In genomic region chr3:52438104-52438376, GRCh38 we compare ENCODE assay signal across 17 cellular contexts. TPM values are rescaled to one million over a fixed set of nuclear protein-coding genes. Genes with fewer than 3 reads are reported as not detected.
A peak's percentile ranks its signal among the peaks of the same experiment; 100 is the strongest.
DNase-seq lines count a peak whose midpoint lies in the region; ATAC-seq, FAIRE-seq and TF ChIP-seq lines count a peak whose summit lies in the region.
"Had no signal": no experiment of that assay in that cellular context is flagged by ENCODE, and none has a peak within 500 bp of the region (broad histone marks: within the 10 kb centered on the region; RNA-seq: fewer than 3 reads in every experiment).

No MANE protein-coding gene starts in this region.

- WGBS in mammary epithelial cell (ENCODE audit: low coverage, missing lambda C conversion rate): 38% methylated on average over 2 of the region's 6 CpGs
- WGBS in gastroesophageal sphincter (ENCODE audit: low coverage in 1 of 2), 2 donors: 89% methylated on average over 3 of the region's 6 CpGs; no CpG with 5 or more reads in 1 of the 2 donors

- H3K27me3 ChIP-seq in breast epithelium (no peaks in the 10 kb centered on the region), mammary epithelial cell (ENCODE audit: insufficient read depth, low read length) (no peaks in the 10 kb centered on the region), keratinocyte (ENCODE audit: control insufficient read depth, extremely low read depth, insufficient read depth, low read length) (no peaks in the 10 kb centered on the region), gastroesophageal sphincter (no peaks in the 10 kb centered on the region)

- peak overlapping the region; percentile 38 to 85 for H3K27ac ChIP-seq in breast epithelium
- no peak overlapping the region for H3K27ac ChIP-seq in mammary epithelial cell (ENCODE audit: insufficient read depth, low read depth, low read length)
- no peak overlapping the region for H3K27ac ChIP-seq in keratinocyte (ENCODE audit: control insufficient read depth, insufficient read depth, low read length)
- H3K27ac ChIP-seq in gastroesophageal sphincter: no peak overlapping the region
- H3K27ac ChIP-seq: BLaER1, HL-60 had no signal

- no peak for ATAC-seq in gastroesophageal sphincter
- no peak for ATAC-seq in HG03439 (IDR thresholded peaks at IDR 0.05; ENCODE audit: unreplicated experiment)
- ATAC-seq in GM19351 (IDR thresholded peaks at IDR 0.05; ENCODE audit: unreplicated experiment): no peak
- ATAC-seq: GM12878 had no signal

- H3K27ac Mint-ChIP-seq in MCF 10A (ENCODE audit: low read depth, unreplicated experiment): no peak overlapping the region
- H3K27ac Mint-ChIP-seq: CD4-positive, alpha-beta T cell had no signal

- no peaks in the 10 kb centered on the region for H3K79me2 ChIP-seq in mammary epithelial cell (ENCODE audit: insufficient read depth, low read length)
- H3K79me2 ChIP-seq in keratinocyte (ENCODE audit: control insufficient read depth, insufficient read depth, low read length): no peaks in the 10 kb centered on the region

- DNase-seq in breast epithelium (ENCODE audit: low spot score in 2 of 2) (no peak), MCF 10A (ENCODE audit: unreplicated experiment) (no peak), mammary epithelial cell (no peak), keratinocyte (ENCODE audit: low read depth, low spot score) (no peak)
- DNase-seq: AML-193; Calu3; CD4-positive, alpha-beta T cell; DMS 273 treated with DMSO at 0.1 percent for 48 hours had no signal

- no peak overlapping the region for H3K9ac ChIP-seq in mammary epithelial cell (ENCODE audit: insufficient read depth, low read length)
- H3K9ac ChIP-seq in keratinocyte (ENCODE audit: control insufficient read depth, extremely low read depth, insufficient read depth, low read length): no peak overlapping the region
- H3K9ac ChIP-seq: BLaER1 had no signal

- no peak for FAIRE-seq in keratinocyte (lab: Jason Lieb, UNC)
- FAIRE-seq: GM12878, H1 had no signal

- CTCF ChIA-PET in MCF 10A (lab: Yijun Ruan, JAX): interaction anchor here (5.5 to 17.8 kb wide), 2 partner anchors 8 to 9 kb away, joined by 35 to 278 read pairs; partner anchors contain the start of gene SEMA3G
- CTCF ChIA-PET in mammary epithelial cell (lab: Charles Lee; ENCODE audit: low non-redundant PET): no interaction called here

- H3K4me1 ChIP-seq in breast epithelium: peaks cover 9 to 10% of the 10 kb centered on the region in 2 donors
- H3K4me1 ChIP-seq in mammary epithelial cell (ENCODE audit: insufficient read depth, low read length): peaks cover 25% of the 10 kb centered on the region
- H3K4me1 ChIP-seq in keratinocyte (ENCODE audit: control insufficient read depth, extremely low read depth, insufficient read depth, low read length): peaks cover 22% of the 10 kb centered on the region
- peaks cover 0 to 8% (median 0%) of the 10 kb centered on the region in 3 donors for H3K4me1 ChIP-seq in gastroesophageal sphincter
- H3K4me1 ChIP-seq: HAP-1 had no signal

- H3K36me3 Mint-ChIP-seq in MCF 10A (ENCODE audit: insufficient read depth, unreplicated experiment): no peaks in the 10 kb centered on the region

- H3K4me3 Mint-ChIP-seq in MCF 10A (ENCODE audit: unreplicated experiment): no peak overlapping the region
- H3K4me3 Mint-ChIP-seq: CD4-positive, alpha-beta T cell had no signal

- peak overlapping the region; percentile 85 for H2AFZ ChIP-seq in mammary epithelial cell (ENCODE audit: low read depth, low read length)
- H2AFZ ChIP-seq in keratinocyte (ENCODE audit: control insufficient read depth, low read length): peak overlapping the region; percentile 74

- H3K4me2 ChIP-seq in mammary epithelial cell (ENCODE audit: insufficient read depth, low read depth, low read length): peak overlapping the region; percentile 68
- H3K4me2 ChIP-seq in keratinocyte (ENCODE audit: control insufficient read depth, extremely low read depth, insufficient read depth, low read depth, low read length): peak overlapping the region; percentile 51

- dilution Hi-C loops in mammary epithelial cell (cut with HindIII; ENCODE audit: low sequenced_read_pairs) (no loop called here), keratinocyte (cut with MboI; ENCODE audit: extremely low pct_ligation_motif_present, low sequenced_read_pairs) (no loop called here)

- H3K36me3 ChIP-seq in breast epithelium: no peaks in the 10 kb centered on the region
- H3K36me3 ChIP-seq in mammary epithelial cell (ENCODE audit: insufficient read depth, low read length): no peaks in the 10 kb centered on the region
- no peaks in the 10 kb centered on the region for H3K36me3 ChIP-seq in keratinocyte (ENCODE audit: control insufficient read depth in 2 of 2, extremely low read depth in 1 of 2, insufficient read depth in 2 of 2, low read length in 2 of 2)
- no peaks in the 10 kb centered on the region for H3K36me3 ChIP-seq in gastroesophageal sphincter
- H3K36me3 ChIP-seq: BLaER1, HAP-1 had no signal

- no TSS peak for BruUV-seq in MCF 10A (replicated peaks; lab: Mats Ljungman, UMichigan)
- BruUV-seq in mammary epithelial cell (replicated peaks; lab: Mats Ljungman, UMichigan): no TSS peak

- H3K9me3 ChIP-seq in breast epithelium (no peaks in the 10 kb centered on the region), mammary epithelial cell (replicated peaks; ENCODE audit: insufficient read depth, low read length) (no peaks in the 10 kb centered on the region), keratinocyte (ENCODE audit: control insufficient read depth, low read depth, low read length) (no peaks in the 10 kb centered on the region), gastroesophageal sphincter (no peaks in the 10 kb centered on the region)
- H3K9me3 ChIP-seq: BLaER1, HAP-1 had no signal

- in situ Hi-C loops in mammary epithelial cell (cut with MboI; ENCODE audit: low sequenced_read_pairs in 2 of 2): no loop called here

- TF ChIP-seq CTCF in breast epithelium (IDR thresholded peaks at IDR 0.05) (no peak), MCF 10A (IDR thresholded peaks at IDR 0.05; ENCODE audit: unreplicated experiment) (no peak), mammary epithelial cell (conservative IDR thresholded peaks at IDR 0.05 in 1 of 2, IDR thresholded peaks at IDR 0.05 in 1 of 2; ENCODE audit: extremely low read depth in 1 of 2, insufficient read depth in 1 of 2, low read depth in 1 of 2, low read length in 2 of 2) (no peak), keratinocyte (optimal IDR thresholded peaks at IDR 0.05 in 1 of 3, IDR thresholded peaks at IDR 0.05 in 1 of 3, conservative IDR thresholded peaks at IDR 0.05 in 1 of 3; ENCODE audit: extremely low read depth in 1 of 3, insufficient read depth in 2 of 3, low read length in 3 of 3) (no peak), gastroesophageal sphincter (IDR thresholded peaks at IDR 0.05) (no peak)

- POLR2A ChIA-PET in MCF 10A (lab: Yijun Ruan, JAX): no interaction called here

- TF ChIP-seq POLR2A in breast epithelium (IDR thresholded peaks at IDR 0.05): no peak
- TF ChIP-seq POLR2A in gastroesophageal sphincter (IDR thresholded peaks at IDR 0.05): no peak

- H3K9me3 Mint-ChIP-seq in MCF 10A (ENCODE audit: unreplicated experiment): no peaks in the 10 kb centered on the region
- H3K9me3 Mint-ChIP-seq: CD4-positive, alpha-beta T cell had no signal

- intact Hi-C loops in breast epithelium (cut with DNase I; ENCODE audit: low total_unique reads) (no loop called here), MCF 10A (cut with micrococcal nuclease) (no loop called here), mammary epithelial cell (cut with micrococcal nuclease) (no loop called here)

- H3K9me1 ChIP-seq in keratinocyte (ENCODE audit: control insufficient read depth, extremely low read depth, insufficient read depth, low read length): no peaks in the 10 kb centered on the region

- H3K27me3 Mint-ChIP-seq in MCF 10A (ENCODE audit: insufficient read depth, unreplicated experiment): no peaks in the 10 kb centered on the region
- H3K27me3 Mint-ChIP-seq: CD4-positive, alpha-beta T cell had no signal

- H3K4me1 Mint-ChIP-seq in MCF 10A (ENCODE audit: insufficient read depth, unreplicated experiment): peaks cover 8% of the 10 kb centered on the region

- peak overlapping the region in 1 of 3 donors; percentile 44 for H3K4me3 ChIP-seq in breast epithelium
- H3K4me3 ChIP-seq in mammary epithelial cell (replicated peaks in 1 of 3; ENCODE audit: insufficient read depth in 1 of 3, low read depth in 2 of 3, low read length in 3 of 3): no peak overlapping the region
- no peak overlapping the region for H3K4me3 ChIP-seq in keratinocyte (ENCODE audit: control insufficient read depth in 2 of 3, extremely low read depth in 1 of 3, insufficient read depth in 2 of 3, low read depth in 1 of 3, low read length in 3 of 3)
- H3K4me3 ChIP-seq in gastroesophageal sphincter: no peak overlapping the region
- H3K4me3 ChIP-seq: BLaER1, GM12878, HAP-1 had no signal

- no peak for TF ChIP-seq EP300 in gastroesophageal sphincter (IDR thresholded peaks at IDR 0.05)

- H4K20me1 ChIP-seq in mammary epithelial cell (ENCODE audit: insufficient read depth, low read length) (no peaks in the 10 kb centered on the region), keratinocyte (ENCODE audit: control insufficient read depth, extremely low read depth, insufficient read depth, low read length) (no peaks in the 10 kb centered on the region)

RNA-seq across cellular contexts. Expression of gene SEMA3G, which starts 6.9 kb away (rescaled TPM):
- total RNA-seq in breast epithelium (100 to 1,000 TPM in 1 of 3 donors, 10 to 100 TPM in 2; 12.3 to 255 (median 70.1) TPM), MCF 10A (2022) (0.12 TPM in 1 of 2 replicates, not detected in the other), mammary epithelial cell (under 1 TPM; 0.45 to 0.50 TPM), gastroesophageal sphincter (10 to 100 TPM in 2 of 4 donors, 1 to 10 TPM in 2; 6.7 to 33.9 (median 20.3) TPM)
- polyA plus RNA-seq in mammary epithelial cell (0.24 TPM), keratinocyte (0.03 to 0.14 TPM (median 0.07 TPM) in 3 replicates)
- polyA minus RNA-seq in mammary epithelial cell (not detected), keratinocyte (0.03 TPM in 1 of 3 replicates, not detected in the others)
- 0.07 TPM for polyA plus RNA-seq in keratinocyte (2011; ENCODE audit: low read depth)
- polyA plus RNA-seq in keratinocyte (2011; cell fraction: cytosol; rRNA removed): 0.01 and 0.05 TPM in 2 replicates
- polyA plus RNA-seq in keratinocyte (2011; cell fraction: nucleus; rRNA removed): 0.05 and 0.07 TPM in 2 replicates
- polyA plus RNA-seq in keratinocyte (2012; ENCODE audit: low replicate concordance): 0.07 and 0.10 TPM in 2 replicates
- polyA minus RNA-seq in keratinocyte (2011; cell fraction: cytosol; rRNA and poly(A)+ RNA removed): not detected
- polyA minus RNA-seq in keratinocyte (2011; cell fraction: nucleus; rRNA and poly(A)+ RNA removed): 0.23 TPM in 1 of 2 replicates, not detected in the other
- total RNA-seq: GM12878 had no signal

RNA-seq across cellular contexts. Expression of gene TNNC1, which starts 15.8 kb away (rescaled TPM):
- 1 to 10 TPM in 2 of 3 donors, not detected in 1; 3.7 to 4.2 TPM for total RNA-seq in breast epithelium
- 0.61 TPM in 2 replicates for total RNA-seq in MCF 10A (2022)
- under 1 TPM; 0.33 to 0.85 TPM for total RNA-seq in mammary epithelial cell
- polyA plus RNA-seq in mammary epithelial cell: 0.15 TPM
- not detected for polyA minus RNA-seq in mammary epithelial cell
- 0.22 to 0.35 TPM (median 0.33 TPM) in 3 replicates for polyA plus RNA-seq in keratinocyte
- polyA plus RNA-seq in keratinocyte (2011; ENCODE audit: low read depth): not detected
- polyA plus RNA-seq in keratinocyte (2011; cell fraction: cytosol; rRNA removed): 0.17 TPM in 1 of 2 replicates, not detected in the other
- 0.20 and 0.32 TPM in 2 replicates for polyA plus RNA-seq in keratinocyte (2011; cell fraction: nucleus; rRNA removed)
- not detected in 2 replicates for polyA plus RNA-seq in keratinocyte (2012; ENCODE audit: low replicate concordance)
- polyA minus RNA-seq in keratinocyte: not detected in 3 replicates
- polyA minus RNA-seq in keratinocyte (2011; cell fraction: cytosol; rRNA and poly(A)+ RNA removed): not detected
- polyA minus RNA-seq in keratinocyte (2011; cell fraction: nucleus; rRNA and poly(A)+ RNA removed): not detected in 2 replicates
- 1 to 10 TPM in 3 of 4 donors, not detected in 1; 1.9 to 4.6 (median 2.4) TPM for total RNA-seq in gastroesophageal sphincter
- total RNA-seq: Daoy had no signal

RNA-seq across cellular contexts. Expression of gene NISCH, which starts 17.4 kb away (rescaled TPM):
- 100 to 1,000 TPM in 2 of 3 donors, 10 to 100 TPM in 1; 67.7 to 119 (median 108) TPM for total RNA-seq in breast epithelium
- 60.5 and 69.7 TPM in 2 replicates for total RNA-seq in MCF 10A (2022)
- 100 to 1,000 TPM in 1 of 2 donors, 10 to 100 TPM in 1; 79.7 to 123 TPM for total RNA-seq in mammary epithelial cell
- 43.9 TPM for polyA plus RNA-seq in mammary epithelial cell
- polyA minus RNA-seq in mammary epithelial cell: 103 TPM
- 48.1 to 65.6 TPM (median 48.4 TPM) in 3 replicates for polyA plus RNA-seq in keratinocyte
- 10.3 TPM for polyA plus RNA-seq in keratinocyte (2011; ENCODE audit: low read depth)
- polyA plus RNA-seq in keratinocyte (2011; cell fraction: cytosol; rRNA removed): 23.3 and 30.8 TPM in 2 replicates
- polyA plus RNA-seq in keratinocyte (2011; cell fraction: nucleus; rRNA removed): 252 and 295 TPM in 2 replicates
- 29.3 and 43.1 TPM in 2 replicates for polyA plus RNA-seq in keratinocyte (2012; ENCODE audit: low replicate concordance)
- 70.4 to 85.5 TPM (median 83.1 TPM) in 3 replicates for polyA minus RNA-seq in keratinocyte
- 45.3 TPM for polyA minus RNA-seq in keratinocyte (2011; cell fraction: cytosol; rRNA and poly(A)+ RNA removed)
- polyA minus RNA-seq in keratinocyte (2011; cell fraction: nucleus; rRNA and poly(A)+ RNA removed): 94.5 and 120 TPM in 2 replicates
- total RNA-seq in gastroesophageal sphincter: 10 to 100 TPM; 56.7 to 95.9 (median 78.9) TPM

RNA-seq across cellular contexts. Expression of gene PHF7, which starts 27.6 kb away (rescaled TPM):
- total RNA-seq in breast epithelium (10 to 100 TPM; 11.8 to 18.1 (median 12.4) TPM), MCF 10A (2022) (5.7 and 7.4 TPM in 2 replicates), mammary epithelial cell (10 to 100 TPM in 1 of 2 donors, 1 to 10 TPM in 1; 8.5 to 12.8 TPM), gastroesophageal sphincter (10 to 100 TPM in 2 of 4 donors, 1 to 10 TPM in 2; 7.1 to 16.8 (median 10.7) TPM)
- polyA plus RNA-seq in mammary epithelial cell (6.7 TPM), keratinocyte (9.3 to 10.3 TPM (median 9.3 TPM) in 3 replicates)
- polyA minus RNA-seq in mammary epithelial cell (8.1 TPM), keratinocyte (1.9 to 9.8 TPM (median 8.3 TPM) in 3 replicates)
- polyA plus RNA-seq in keratinocyte (2011; ENCODE audit: low read depth): 8.4 TPM
- polyA plus RNA-seq in keratinocyte (2011; cell fraction: cytosol; rRNA removed): 6.9 and 7.8 TPM in 2 replicates
- polyA plus RNA-seq in keratinocyte (2011; cell fraction: nucleus; rRNA removed): 19.7 and 21.2 TPM in 2 replicates
- polyA plus RNA-seq in keratinocyte (2012; ENCODE audit: low replicate concordance): 5.4 and 6.1 TPM in 2 replicates
- 7.9 TPM for polyA minus RNA-seq in keratinocyte (2011; cell fraction: cytosol; rRNA and poly(A)+ RNA removed)
- polyA minus RNA-seq in keratinocyte (2011; cell fraction: nucleus; rRNA and poly(A)+ RNA removed): 4.6 and 7.3 TPM in 2 replicates

RNA-seq across cellular contexts. Expression of gene BAP1, which starts 28.2 kb away (rescaled TPM):
- total RNA-seq in breast epithelium (10 to 100 TPM; 51.8 to 78.1 (median 65.5) TPM), MCF 10A (2022) (61.5 and 77.5 TPM in 2 replicates), mammary epithelial cell (100 to 1,000 TPM in 1 of 2 donors, 10 to 100 TPM in 1; 50.2 to 120 TPM), gastroesophageal sphincter (10 to 100 TPM; 72.4 to 81.0 (median 75.9) TPM)
- polyA plus RNA-seq in mammary epithelial cell (56.6 TPM), keratinocyte (97.8 to 119 TPM (median 100 TPM) in 3 replicates)
- polyA minus RNA-seq in mammary epithelial cell (107 TPM), keratinocyte (131 to 185 TPM (median 135 TPM) in 3 replicates)
- 25.5 TPM for polyA plus RNA-seq in keratinocyte (2011; ENCODE audit: low read depth)
- 79.5 and 100 TPM in 2 replicates for polyA plus RNA-seq in keratinocyte (2011; cell fraction: cytosol; rRNA removed)
- 203 and 211 TPM in 2 replicates for polyA plus RNA-seq in keratinocyte (2011; cell fraction: nucleus; rRNA removed)
- polyA plus RNA-seq in keratinocyte (2012; ENCODE audit: low replicate concordance): 60.8 and 101 TPM in 2 replicates
- polyA minus RNA-seq in keratinocyte (2011; cell fraction: cytosol; rRNA and poly(A)+ RNA removed): 138 TPM
- polyA minus RNA-seq in keratinocyte (2011; cell fraction: nucleus; rRNA and poly(A)+ RNA removed): 84.5 and 90.7 TPM in 2 replicates

Comparison
In these comparisons a context has a peak if more than half of its experiments do, and no peak if none do; other contexts are left out.
1. H3K27ac ChIP-seq: peak in breast epithelium (2 of 2); none in mammary epithelial cell (single experiment), keratinocyte (single experiment) and gastroesophageal sphincter (0 of 4).